14 cellular contexts compared by ENCODE assay signal in the genomic region with DNA sequence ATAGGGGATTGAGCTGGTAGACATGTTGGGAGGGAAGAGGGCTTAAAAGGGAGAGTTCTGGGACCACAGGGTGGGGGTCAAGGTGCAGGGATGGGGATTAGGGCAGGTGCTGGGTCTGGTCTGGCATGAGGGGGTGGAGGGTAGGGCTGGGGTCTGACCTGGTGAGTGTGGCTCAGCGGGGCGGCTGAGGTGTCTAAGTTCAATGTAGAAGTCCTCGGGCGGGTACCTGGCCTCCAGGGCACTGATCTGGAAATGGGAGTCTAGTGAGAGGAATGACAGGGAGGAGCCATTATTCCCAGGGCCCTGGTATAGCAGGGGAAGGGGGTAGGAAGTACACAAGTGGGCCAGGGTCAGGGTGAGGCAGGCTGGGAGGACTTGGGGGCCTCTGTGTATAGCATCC.
"Had no signal": no experiment of that assay in that cellular context is flagged by ENCODE, and none has a peak within 500 bp of the region (broad histone marks: within the 10 kb centered on the region; RNA-seq: fewer than 3 reads in every experiment).

No MANE protein-coding gene starts in this region.

- H3K4me3 Mint-ChIP-seq: endodermal cell; naive thymus-derived CD8-positive, alpha-beta T cell; neural crest cell; type B pancreatic cell had no signal

- H3K27me3 Mint-ChIP-seq: naive thymus-derived CD8-positive, alpha-beta T cell; type B pancreatic cell had no signal

- H3K27ac Mint-ChIP-seq: type B pancreatic cell had no signal

- ATAC-seq: heart left ventricle; mucosa of descending colon; naive thymus-derived CD8-positive, alpha-beta T cell had no signal

- H3K9me3 Mint-ChIP-seq: endodermal cell; naive thymus-derived CD8-positive, alpha-beta T cell; neural crest cell; type B pancreatic cell had no signal

- H3K4me1 Mint-ChIP-seq: neural crest cell had no signal

- DNase-seq: dermis blood vessel endothelial cell; endodermal cell; heart left ventricle; hippocampal formation; kidney glomerular epithelial cell; mucosa of descending colon; naive thymus-derived CD8-positive, alpha-beta T cell; ovary; sigmoid colon; stimulated activated CD4-positive, alpha-beta T cell treated with anti-CD3 and anti-CD28 coated beads, Interleukin-2, amount 100 ng/mL, for 24 hours; stimulated activated CD4-positive, alpha-beta T cell treated with anti-CD3 and anti-CD28 coated beads, Interleukin-4, amount 100 ng/mL, for 4 hours; stimulated activated naive CD4-positive, alpha-beta T cell had no signal
